Comparison of ENCODE assay signal across 1 cellular context in genomic region chr3:50525987-50526386, GRCh38.
TF ChIP-seq lines count a peak whose summit lies in the region.

No MANE protein-coding gene starts in this region.

TF ChIP-seq in K562, 482 proteins besides CTCF, POLR2A, EP300 and RAD21 (continued from another document and continues in another):
- no peak for TF ChIP-seq SFPQ (IDR thresholded peaks at IDR 0.05; ENCODE audit: low read depth, low read length)
- TF ChIP-seq ZNF511 (CRISPR knock-in tag; IDR thresholded peaks at IDR 0.05), result peak; percentile 97
- TF ChIP-seq ZBTB11 (CRISPR knock-in tag; IDR thresholded peaks at IDR 0.05), result peak in 1 of 3 experiments; percentile 46; a peak in 1 of 6 replicates
- TF ChIP-seq LEF1 (IDR thresholded peaks at IDR 0.05), result no peak
- TF ChIP-seq SPI1 (IDR thresholded peaks at IDR 0.05; ENCODE audit: borderline replicate concordance, low read depth, low read length), result 0 out of 2 replicates have a peak, but pooled peaks have one; percentile 19
- TF ChIP-seq MYNN (IDR thresholded peaks at IDR 0.05), result peak; percentile 47; the same call in 1 of the 2 replicates
- TF ChIP-seq MYNN (CRISPR knock-in tag; IDR thresholded peaks at IDR 0.05), result no peak
- peak; percentile 94 for TF ChIP-seq MAX (CRISPR knock-in tag; IDR thresholded peaks at IDR 0.05)
- peak; percentile 78 for TF ChIP-seq FOSL1 (tag; conservative IDR thresholded peaks at IDR 0.05)
- TF ChIP-seq NR2C2 (CRISPR knock-in tag; IDR thresholded peaks at IDR 0.05), result peak; percentile 65
- no peak for TF ChIP-seq NR2C2 (tag; IDR thresholded peaks at IDR 0.05)
- TF ChIP-seq E2F6 (IDR thresholded peaks at IDR 0.05; ENCODE audit: borderline replicate concordance in 1 of 2, extremely low read depth in 1 of 2, insufficient read depth in 1 of 2, insufficient read length in 1 of 2, low read depth in 1 of 2, low read length in 1 of 2, poor library complexity in 1 of 2, severe bottlenecking in 1 of 2), result peak; percentile 49 to 60
- peak; percentile 35; the same call in 1 of the 2 replicates for TF ChIP-seq CXXC5 (CRISPR knock-in tag; IDR thresholded peaks at IDR 0.05)
- no peak for TF ChIP-seq STAT5A (IDR thresholded peaks at IDR 0.05; ENCODE audit: borderline replicate concordance, low read length)
- TF ChIP-seq YY1 (IDR thresholded peaks at IDR 0.05; ENCODE audit: borderline replicate concordance in 1 of 3, control insufficient read depth in 1 of 3, extremely low read depth in 1 of 3, insufficient read depth in 3 of 3, insufficient read length in 1 of 3, insufficient replicate concordance in 2 of 3, low read depth in 1 of 3, low read length in 2 of 3), result peak in 1 of 3 experiments; percentile 9
- TF ChIP-seq NFE2 (IDR thresholded peaks at IDR 0.05; ENCODE audit: low read depth), result peak; percentile 92
- TF ChIP-seq ZNF197 (CRISPR knock-in tag; IDR thresholded peaks at IDR 0.05; ENCODE audit: low read depth), result 0 out of 2 replicates have a peak, but pooled peaks have one; percentile 36
- peak; percentile 48; the same call in 1 of the 2 replicates for TF ChIP-seq GABPB1 (CRISPR knock-in tag; IDR thresholded peaks at IDR 0.05)
- TF ChIP-seq EP400 (IDR thresholded peaks at IDR 0.05), result peak; percentile 56; the same call in 1 of the 2 replicates
- no peak for TF ChIP-seq HNRNPLL (IDR thresholded peaks at IDR 0.05; ENCODE audit: low read depth, low read length, poor library complexity, severe bottlenecking)
- TF ChIP-seq NCOA4 (IDR thresholded peaks at IDR 0.05; ENCODE audit: partially characterized antibody), result no peak
- TF ChIP-seq RCOR1 (IDR thresholded peaks at IDR 0.05; ENCODE audit: borderline replicate concordance in 1 of 2, low read depth in 2 of 2, low read length in 2 of 2), result peak in 1 of 2 experiments; percentile 68; a peak in 1 of 4 replicates
- peak; percentile 99 for TF ChIP-seq EHMT2 (IDR thresholded peaks at IDR 0.05)
- TF ChIP-seq, protein P1, sequence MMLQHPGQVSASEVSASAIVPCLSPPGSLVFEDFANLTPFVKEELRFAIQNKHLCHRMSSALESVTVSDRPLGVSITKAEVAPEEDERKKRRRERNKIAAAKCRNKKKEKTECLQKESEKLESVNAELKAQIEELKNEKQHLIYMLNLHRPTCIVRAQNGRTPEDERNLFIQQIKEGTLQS (IDR thresholded peaks at IDR 0.05), result peak; percentile 45
- TF ChIP-seq, protein P1 (CRISPR knock-in tag; conservative IDR thresholded peaks at IDR 0.05), result no peak
- TF ChIP-seq HNRNPUL1 (IDR thresholded peaks at IDR 0.05; ENCODE audit: low read length), result no peak
- TF ChIP-seq CREB5 (CRISPR knock-in tag; IDR thresholded peaks at IDR 0.05), result no peak
- TF ChIP-seq NFIX (CRISPR knock-in tag; IDR thresholded peaks at IDR 0.05; ENCODE audit: low read depth), result no peak
- TF ChIP-seq AFF4 (CRISPR knock-in tag; IDR thresholded peaks at IDR 0.05), result 0 out of 2 replicates have a peak, but pooled peaks have one; percentile 41
- peak; percentile 45; the same call in 1 of the 2 replicates for TF ChIP-seq ZBTB7A (IDR thresholded peaks at IDR 0.05; ENCODE audit: borderline replicate concordance, control insufficient read depth, low read depth, low read length)
- 0 out of 4 replicates have a peak, but pooled peaks of 1 of the 2 experiments have one; percentile 53 for TF ChIP-seq TEAD1 (CRISPR knock-in tag; IDR thresholded peaks at IDR 0.05)
- TF ChIP-seq TGIF2 (CRISPR knock-in tag; IDR thresholded peaks at IDR 0.05), result no peak
- peak; percentile 84 for TF ChIP-seq USF1 (CRISPR knock-in tag; IDR thresholded peaks at IDR 0.05)
- TF ChIP-seq, protein P2, sequence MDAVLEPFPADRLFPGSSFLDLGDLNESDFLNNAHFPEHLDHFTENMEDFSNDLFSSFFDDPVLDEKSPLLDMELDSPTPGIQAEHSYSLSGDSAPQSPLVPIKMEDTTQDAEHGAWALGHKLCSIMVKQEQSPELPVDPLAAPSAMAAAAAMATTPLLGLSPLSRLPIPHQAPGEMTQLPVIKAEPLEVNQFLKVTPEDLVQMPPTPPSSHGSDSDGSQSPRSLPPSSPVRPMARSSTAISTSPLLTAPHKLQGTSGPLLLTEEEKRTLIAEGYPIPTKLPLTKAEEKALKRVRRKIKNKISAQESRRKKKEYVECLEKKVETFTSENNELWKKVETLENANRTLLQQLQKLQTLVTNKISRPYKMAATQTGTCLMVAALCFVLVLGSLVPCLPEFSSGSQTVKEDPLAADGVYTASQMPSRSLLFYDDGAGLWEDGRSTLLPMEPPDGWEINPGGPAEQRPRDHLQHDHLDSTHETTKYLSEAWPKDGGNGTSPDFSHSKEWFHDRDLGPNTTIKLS (IDR thresholded peaks at IDR 0.05; ENCODE audit: borderline replicate concordance, low read depth), result peak; percentile 56; the same call in 1 of the 2 replicates
